In the genomic region with DNA sequence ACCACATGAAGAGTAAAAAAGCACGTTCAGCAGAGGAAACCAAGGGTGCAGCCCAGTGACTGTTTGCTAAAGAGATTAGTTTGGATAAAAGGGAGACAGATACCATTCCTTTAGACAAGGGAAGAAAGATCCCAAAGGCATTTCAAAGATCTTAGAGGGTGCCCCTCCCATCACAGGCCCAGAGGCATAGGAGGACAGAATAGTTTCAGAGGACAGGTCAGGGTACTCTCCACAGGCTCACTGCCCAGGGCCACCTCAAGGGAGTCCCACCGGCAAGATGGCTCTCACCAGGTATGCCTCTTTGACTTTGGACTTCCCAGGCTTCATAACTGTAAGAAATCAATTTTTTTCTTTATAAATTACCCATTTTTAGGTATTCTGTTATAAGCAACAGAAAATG, we compare ENCODE assay signal across 15 cellular contexts. TPM values are rescaled to one million over a fixed set of nuclear protein-coding genes. Genes with fewer than 3 reads are reported as not detected.
DNase-seq lines count a peak whose midpoint lies in the region; ATAC-seq, FAIRE-seq and TF ChIP-seq lines count a peak whose summit lies in the region.
"Had no signal": no experiment of that assay in that cellular context is flagged by ENCODE, and none has a peak within 500 bp of the region (broad histone marks: within the 10 kb centered on the region; RNA-seq: fewer than 3 reads in every experiment).

No MANE protein-coding gene starts in this region.

- no peak for TF ChIP-seq RAD21 in K562 (CRISPR knock-in tag; conservative IDR thresholded peaks at IDR 0.05 in 1 of 2, IDR thresholded peaks at IDR 0.05 in 1 of 2)

- CTCF ChIA-PET in K562 (lab: Yijun Ruan, JAX; ENCODE audit: low intra/inter-chr PET ratio): no interaction called here

- no peak overlapping the region for H3K9ac ChIP-seq in K562 (ENCODE audit: insufficient read depth in 1 of 2, low read depth in 2 of 2, low read length in 2 of 2)

- H3K27me3 ChIP-seq in K562 (ENCODE audit: control insufficient read depth in 2 of 2, insufficient read depth in 2 of 2, low read length in 2 of 2) (no peaks in the 10 kb centered on the region), neutrophil (no peaks in the 10 kb centered on the region)

- H3K9me1 ChIP-seq in K562 (ENCODE audit: control insufficient read depth, insufficient read depth, low read length): no peaks in the 10 kb centered on the region

- H3K79me2 ChIP-seq in K562 (ENCODE audit: control insufficient read depth, insufficient read depth, low read length): peaks cover 3% of the 10 kb centered on the region

- TF ChIP-seq CTCF in K562 (IDR thresholded peaks at IDR 0.05 in 2 of 3, conservative IDR thresholded peaks at IDR 0.05 in 1 of 3; ENCODE audit: insufficient read depth in 2 of 3, low read depth in 1 of 3, low read length in 3 of 3): no peak
- TF ChIP-seq CTCF in neutrophil (IDR thresholded peaks at IDR 0.05): no peak

- no peak overlapping the region for H2AFZ ChIP-seq in K562 (ENCODE audit: low read depth, low read length)
- H2AFZ ChIP-seq: GM23338 had no signal

- H3K4me1 ChIP-seq in K562 (replicated peaks in 1 of 2; ENCODE audit: control insufficient read depth in 2 of 2, insufficient read depth in 2 of 2, low read length in 2 of 2) (peaks cover 0 to 2% of the 10 kb centered on the region in 2 experiments; a peak in 1 of 5 replicates), neutrophil (ENCODE audit: control insufficient read depth in 1 of 2, insufficient read depth in 1 of 2, low read depth in 1 of 2, low read length in 1 of 2) (peaks cover 37 to 42% of the 10 kb centered on the region in 2 experiments)
- H3K4me1 ChIP-seq: Caco-2 had no signal

- no TSS peak for BruUV-seq in K562 (replicated peaks; lab: Mats Ljungman, UMichigan)

- intact Hi-C loops in K562 (cut with micrococcal nuclease): no loop called here

- FAIRE-seq in GM19239 (lab: Jason Lieb, UNC): peak; percentile 44
- FAIRE-seq in K562 (lab: Jason Lieb, UNC): no peak
- FAIRE-seq: A549, HepG2, HTR-8/SVneo had no signal

- H3K27ac ChIP-seq in K562 (ENCODE audit: extremely low read depth, low read depth, low read length) (no peak overlapping the region), neutrophil (peak overlapping the region; percentile 96)
- H3K27ac ChIP-seq: A549 had no signal

- H3K36me3 ChIP-seq in K562 (ENCODE audit: control insufficient read depth, insufficient read depth, low read length) (no peaks in the 10 kb centered on the region), neutrophil (no peaks in the 10 kb centered on the region)

- H3K4me3 ChIP-seq in K562 (no peak overlapping the region), neutrophil (ENCODE audit: low read depth in 1 of 2, low read length in 1 of 2) (peak overlapping the region in 1 of 2 experiments; percentile 52)
- H3K4me3 ChIP-seq: A549, GM23338 had no signal

- ATAC-seq in K562 (no peak), HG03097 (IDR thresholded peaks at IDR 0.05; ENCODE audit: low FRiP score, unreplicated experiment) (no peak), HG02642 (IDR thresholded peaks at IDR 0.05; ENCODE audit: poor library complexity, unreplicated experiment) (no peak)
- ATAC-seq: A549, GM23338, HepG2 had no signal

- 0% methylated on average over 2 of the region's 2 CpGs for WGBS in K562 (ENCODE audit: insufficient coverage, low coverage, missing lambda C conversion rate)

- H3K4me2 ChIP-seq in K562 (ENCODE audit: insufficient read depth, low read length): no peak overlapping the region
- H3K4me2 ChIP-seq: A549, GM23338 had no signal

- POLR2A ChIA-PET in K562 (lab: Yijun Ruan, JAX): no interaction called here

- TF ChIP-seq EP300 in K562 (IDR thresholded peaks at IDR 0.05; ENCODE audit: low read length): no peak

- 0 out of 2 replicates have a peak, but pooled peaks cover 1% of the 10 kb centered on the region for H3K9me3 ChIP-seq in K562 (replicated peaks; ENCODE audit: control insufficient read depth, insufficient read depth, low read depth, low read length)
- H3K9me3 ChIP-seq in neutrophil: no peaks in the 10 kb centered on the region
- H3K9me3 ChIP-seq: A549 had no signal

- in situ Hi-C loops in K562 (cut with MboI): no loop called here

- no peak for TF ChIP-seq POLR2A in K562 (conservative IDR thresholded peaks at IDR 0.05)

- DNase-seq in GM19239 (ENCODE audit: insufficient read length, low spot score) (no peak), K562 (ENCODE audit: extremely low read depth in 1 of 4, low spot score in 3 of 4) (no peak), HCEC 1CT (no peak)
- DNase-seq: Caco-2; CD8-positive, alpha-beta memory T cell; DMS53; GF-D8; H7 had no signal

- no peaks in the 10 kb centered on the region for H4K20me1 ChIP-seq in K562 (replicated peaks; ENCODE audit: control insufficient read depth, insufficient read depth, low read length)

TF ChIP-seq in K562, 482 proteins besides CTCF, POLR2A, EP300 and RAD21:
- TF ChIP-seq, protein P1, sequence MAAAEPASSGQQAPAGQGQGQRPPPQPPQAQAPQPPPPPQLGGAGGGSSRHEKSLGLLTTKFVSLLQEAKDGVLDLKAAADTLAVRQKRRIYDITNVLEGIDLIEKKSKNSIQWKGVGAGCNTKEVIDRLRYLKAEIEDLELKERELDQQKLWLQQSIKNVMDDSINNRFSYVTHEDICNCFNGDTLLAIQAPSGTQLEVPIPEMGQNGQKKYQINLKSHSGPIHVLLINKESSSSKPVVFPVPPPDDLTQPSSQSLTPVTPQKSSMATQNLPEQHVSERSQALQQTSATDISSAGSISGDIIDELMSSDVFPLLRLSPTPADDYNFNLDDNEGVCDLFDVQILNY (CRISPR knock-in tag; IDR thresholded peaks at IDR 0.05): no peak
- peak; percentile 66 for TF ChIP-seq ZFP36 (IDR thresholded peaks at IDR 0.05; ENCODE audit: low read depth, low read length, partially characterized antibody)
- no peak for TF ChIP-seq NR3C1 (CRISPR knock-in tag; IDR thresholded peaks at IDR 0.05)

RNA-seq across cellular contexts. Expression of a gene that starts 4.7 kb away (rescaled TPM):
- 35.6 and 41.6 TPM in 2 replicates for total RNA-seq in K562 (2011; cell fraction: chromatin; rRNA removed; ENCODE audit: low replicate concordance)
- 35.9 and 36.1 TPM in 2 replicates for total RNA-seq in K562 (2011; cell fraction: nucleolus; rRNA removed)
- total RNA-seq in K562 (2011; cell fraction: nucleoplasm; rRNA removed): 33.6 and 38.7 TPM in 2 replicates
- total RNA-seq in K562 (2014; rRNA removed): 10.4 and 17.4 TPM in 2 replicates
- 15.2 TPM in 2 replicates for total RNA-seq in K562 (2014; rRNA removed; fragmentation: Illumina TruSeq; extraction: Trizol)
- total RNA-seq in K562 (2015; rRNA removed; fragmentation: Illumina TruSeq; extraction: Trizol): 14.5 and 15.9 TPM in 2 replicates
- 17.1 and 19.8 TPM in 2 replicates for total RNA-seq in K562 (2021)
- 25.8 and 26.0 TPM in 2 replicates for polyA plus RNA-seq in K562 (2011; rRNA removed)
- 25.1 and 28.4 TPM in 2 replicates for polyA plus RNA-seq in K562 (2011; cell fraction: cytosol; rRNA removed)
- 25.5 and 28.7 TPM in 2 replicates for polyA plus RNA-seq in K562 (2011; cell fraction: nucleus; rRNA removed)
- polyA plus RNA-seq in K562 (2012): 13.6 and 17.2 TPM in 2 replicates
- 21.6 and 22.9 TPM in 2 replicates for polyA plus RNA-seq in K562 (2014; fragmentation: Illumina TruSeq; extraction: Trizol)
- polyA plus RNA-seq in K562 (2014; fragmentation: Nextera tagmentation; extraction: Ambion mirVana): 10 to 100 TPM; 16.3 to 24.3 TPM
- 12.6 and 17.3 TPM in 2 replicates for polyA plus RNA-seq in K562 (2014; rRNA removed)
- polyA minus RNA-seq in K562 (2011; rRNA and poly(A)+ RNA removed): 24.1 and 28.6 TPM in 2 replicates
- 22.2 and 23.4 TPM in 2 replicates for polyA minus RNA-seq in K562 (2011; cell fraction: cytosol; rRNA and poly(A)+ RNA removed)
- 22.6 and 27.7 TPM in 2 replicates for polyA minus RNA-seq in K562 (2011; cell fraction: nucleus; rRNA and poly(A)+ RNA removed)

RNA-seq across cellular contexts. Expression of a gene that starts 41.9 kb away (rescaled TPM):
- total RNA-seq in K562 (2011; cell fraction: chromatin; rRNA removed; ENCODE audit: low replicate concordance): 22.7 and 31.3 TPM in 2 replicates
- total RNA-seq in K562 (2011; cell fraction: nucleolus; rRNA removed): 22.3 and 28.0 TPM in 2 replicates
- 25.1 and 29.5 TPM in 2 replicates for total RNA-seq in K562 (2011; cell fraction: nucleoplasm; rRNA removed)
- 43.8 and 49.6 TPM in 2 replicates for total RNA-seq in K562 (2014; rRNA removed)
- 44.9 and 46.0 TPM in 2 replicates for total RNA-seq in K562 (2014; rRNA removed; fragmentation: Illumina TruSeq; extraction: Trizol)
- 41.3 and 42.4 TPM in 2 replicates for total RNA-seq in K562 (2015; rRNA removed; fragmentation: Illumina TruSeq; extraction: Trizol)
- 64.0 and 64.8 TPM in 2 replicates for total RNA-seq in K562 (2021)
- 62.1 and 83.3 TPM in 2 replicates for polyA plus RNA-seq in K562 (2011; rRNA removed)
- polyA plus RNA-seq in K562 (2011; cell fraction: cytosol; rRNA removed): 50.0 and 61.4 TPM in 2 replicates
- polyA plus RNA-seq in K562 (2011; cell fraction: nucleus; rRNA removed): 127 and 162 TPM in 2 replicates
- polyA plus RNA-seq in K562 (2012): 27.1 and 35.3 TPM in 2 replicates
- polyA plus RNA-seq in K562 (2014; fragmentation: Illumina TruSeq; extraction: Trizol): 53.7 and 68.0 TPM in 2 replicates
- 10 to 100 TPM; 12.0 to 25.9 TPM for polyA plus RNA-seq in K562 (2014; fragmentation: Nextera tagmentation; extraction: Ambion mirVana)
- 40.8 and 47.8 TPM in 2 replicates for polyA plus RNA-seq in K562 (2014; rRNA removed)
- 76.7 and 98.8 TPM in 2 replicates for polyA minus RNA-seq in K562 (2011; rRNA and poly(A)+ RNA removed)
- polyA minus RNA-seq in K562 (2011; cell fraction: cytosol; rRNA and poly(A)+ RNA removed): 42.9 and 46.0 TPM in 2 replicates
- polyA minus RNA-seq in K562 (2011; cell fraction: nucleus; rRNA and poly(A)+ RNA removed): 30.8 and 57.2 TPM in 2 replicates

RNA-seq across cellular contexts. Expression of a gene that starts 57.5 kb away (rescaled TPM):
- total RNA-seq in K562 (2011; cell fraction: chromatin; rRNA removed; ENCODE audit: low replicate concordance): 0.30 and 0.81 TPM in 2 replicates
- total RNA-seq in K562 (2011; cell fraction: nucleolus; rRNA removed): not detected in 2 replicates
- 0.59 and 0.69 TPM in 2 replicates for total RNA-seq in K562 (2011; cell fraction: nucleoplasm; rRNA removed)
- total RNA-seq in K562 (2014; rRNA removed) (0.18 and 0.49 TPM in 2 replicates), K562 (2014; rRNA removed; fragmentation: Illumina TruSeq; extraction: Trizol) (0.16 and 0.47 TPM in 2 replicates), K562 (2015; rRNA removed; fragmentation: Illumina TruSeq; extraction: Trizol) (0.38 and 0.62 TPM in 2 replicates), K562 (2021) (0.35 and 0.38 TPM in 2 replicates)
- polyA plus RNA-seq in K562 (2011; rRNA removed) (0.07 and 0.37 TPM in 2 replicates), K562 (2014; fragmentation: Illumina TruSeq; extraction: Trizol) (0.10 and 0.37 TPM in 2 replicates), K562 (2014; fragmentation: Nextera tagmentation; extraction: Ambion mirVana) (1 to 10 TPM; 1.2 to 1.5 TPM), K562 (2014; rRNA removed) (0.12 and 0.35 TPM in 2 replicates)
- 0.03 and 0.04 TPM in 2 replicates for polyA plus RNA-seq in K562 (2011; cell fraction: cytosol; rRNA removed)
- polyA plus RNA-seq in K562 (2011; cell fraction: nucleus; rRNA removed): 0.09 and 0.22 TPM in 2 replicates
- 2.0 and 2.2 TPM in 2 replicates for polyA plus RNA-seq in K562 (2012)
- polyA minus RNA-seq in K562 (2011; rRNA and poly(A)+ RNA removed): 0.18 and 0.45 TPM in 2 replicates
- polyA minus RNA-seq in K562 (2011; cell fraction: cytosol; rRNA and poly(A)+ RNA removed): not detected in 2 replicates
- 0.11 and 0.13 TPM in 2 replicates for polyA minus RNA-seq in K562 (2011; cell fraction: nucleus; rRNA and poly(A)+ RNA removed)
